Comparison of ENCODE assay signal across 10 cellular contexts in the genomic region with DNA sequence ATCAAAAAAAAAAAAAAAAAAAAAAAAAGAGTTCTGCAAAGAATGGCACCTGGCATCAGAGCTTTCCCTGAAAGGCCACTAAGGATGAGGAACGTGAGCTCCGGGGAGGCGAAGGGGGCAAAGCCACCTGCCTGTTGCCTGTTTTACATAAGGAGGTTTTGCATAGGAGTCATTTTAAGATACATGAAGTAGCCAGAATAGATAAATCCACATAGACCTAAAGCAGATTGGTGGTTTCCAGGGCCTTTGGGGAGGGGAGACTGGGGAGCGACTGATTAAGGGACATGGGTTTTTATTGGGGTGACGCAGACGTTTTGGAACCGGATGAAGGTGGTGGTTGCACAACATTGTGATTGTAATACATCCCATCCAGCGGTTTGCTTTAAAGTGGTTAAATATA. TPM values are rescaled to one million over a fixed set of nuclear protein-coding genes. Genes with fewer than 3 reads are reported as not detected.
DNase-seq lines count a peak whose midpoint lies in the region; ATAC-seq and TF ChIP-seq lines count a peak whose summit lies in the region.
"Had no signal": no experiment of that assay in that cellular context is flagged by ENCODE, and none has a peak within 500 bp of the region (broad histone marks: within the 10 kb centered on the region; RNA-seq: fewer than 3 reads in every experiment).

No MANE protein-coding gene starts in this region.

- peaks cover 46% of the 10 kb centered on the region for H3F3A ChIP-seq in SK-N-SH (replicated peaks; ENCODE audit: insufficient read depth)

- TF ChIP-seq RAD21 in SK-N-SH (IDR thresholded peaks at IDR 0.05; ENCODE audit: low read length), result no peak

- H3K27me3 ChIP-seq in WERI-Rb-1 (ENCODE audit: insufficient read depth, low read depth, severe bottlenecking), result no peaks in the 10 kb centered on the region
- H3K27me3 ChIP-seq in SK-N-SH (ENCODE audit: insufficient read depth), result no peaks in the 10 kb centered on the region

- H3K4me3 ChIP-seq in WERI-Rb-1 (ENCODE audit: low read depth, low read length) (no peak overlapping the region), SK-N-SH (ENCODE audit: low read depth in 2 of 2, low read length in 1 of 2) (no peak overlapping the region)

- H4K20me1 ChIP-seq in SK-N-SH (ENCODE audit: insufficient read depth), result peaks cover 25% of the 10 kb centered on the region; the same call in 1 of the 2 replicates

- 90% methylated on average over 8 of the region's 8 CpGs for WGBS in SK-N-SH (ENCODE audit: low lambda C conversion rate)

- no peak for TF ChIP-seq EP300 in SK-N-SH (IDR thresholded peaks at IDR 0.05; ENCODE audit: borderline replicate concordance in 1 of 2, low read depth in 1 of 2, low read length in 1 of 2)

- peak; percentile 64 for DNase-seq in GM04503 (ENCODE audit: low read depth)
- peak; percentile 78 for DNase-seq in germinal center (ENCODE audit: low spot score)
- no peak for DNase-seq in stimulated activated CD4-positive, alpha-beta T cell treated with anti-CD3 and anti-CD28 coated beads, Interleukin-1b, Interleukin-23, amount 100 ng/mL, for 48 hours
- no peak for DNase-seq in WERI-Rb-1
- DNase-seq in NCI-H748 (lab: John Stamatoyannopoulos, UW; ENCODE audit: unreplicated experiment), result no peak
- no peak for DNase-seq in SK-N-SH
- DNase-seq: activated CD8-positive, alpha-beta memory T cell treated with anti-CD3 and anti-CD28 coated beads, Interleukin-2, amount 50 U/mL, for 4 hours had no signal

- H3K9me3 ChIP-seq in WERI-Rb-1 (ENCODE audit: severe bottlenecking) (no peaks in the 10 kb centered on the region), SK-N-SH (no peaks in the 10 kb centered on the region)

- H2AFZ ChIP-seq in SK-N-SH (ENCODE audit: low read depth), result no peak overlapping the region
- H2AFZ ChIP-seq: parathyroid adenoma had no signal

- peaks cover 98% of the 10 kb centered on the region for H3K79me2 ChIP-seq in SK-N-SH (ENCODE audit: insufficient read depth)
- H3K79me2 ChIP-seq: parathyroid adenoma had no signal

- POLR2A ChIA-PET in SK-N-SH (lab: Yijun Ruan, JAX), result no interaction called here

- no peaks in the 10 kb centered on the region for H3K36me3 ChIP-seq in WERI-Rb-1
- H3K36me3 ChIP-seq in SK-N-SH (replicated peaks in 1 of 2; ENCODE audit: control insufficient read depth in 1 of 2, insufficient read depth in 2 of 2, low read length in 1 of 2), result peaks cover 6 to 12% of the 10 kb centered on the region in 2 experiments

- no peak for TF ChIP-seq CTCF in WERI-Rb-1 (IDR thresholded peaks at IDR 0.05; ENCODE audit: low read depth, low read length)
- no peak for TF ChIP-seq CTCF in SK-N-SH (IDR thresholded peaks at IDR 0.05)

- CTCF ChIA-PET in SK-N-SH (lab: Yijun Ruan, JAX), result interaction anchor here (0.6 to 1.3 kb wide), 2 partner anchors 56 to 138 kb away, joined by 3 read pairs; no protein-coding TSS in a partner anchor

- H3K9ac ChIP-seq in SK-N-SH, result no peak overlapping the region
- H3K9ac ChIP-seq: parathyroid adenoma had no signal

- no peak overlapping the region for H3K4me2 ChIP-seq in SK-N-SH

- H3K4me1 ChIP-seq in SK-N-SH (ENCODE audit: control insufficient read depth in 1 of 2, insufficient read depth in 2 of 2, low read depth in 1 of 2, low read length in 1 of 2), result peaks cover 23 to 36% of the 10 kb centered on the region in 2 experiments
- H3K4me1 ChIP-seq: parathyroid adenoma had no signal

- H3K9me2 ChIP-seq in SK-N-SH, result no peaks in the 10 kb centered on the region

- H3K27ac ChIP-seq in WERI-Rb-1 (no peak overlapping the region), SK-N-SH (ENCODE audit: low read depth in 2 of 2, low read length in 1 of 2) (no peak overlapping the region)
- H3K27ac ChIP-seq: parathyroid adenoma had no signal

- peak; percentile 49 for ATAC-seq in GM21381 (IDR thresholded peaks at IDR 0.05; ENCODE audit: unreplicated experiment)
- ATAC-seq in HG03469 (IDR thresholded peaks at IDR 0.05; ENCODE audit: unreplicated experiment), result peak; percentile 35

TF ChIP-seq in SK-N-SH, 30 proteins besides CTCF, POLR2A, EP300 and RAD21:
- TF ChIP-seq RXRA (IDR thresholded peaks at IDR 0.05; ENCODE audit: borderline replicate concordance, low read depth) (no peak), YY1 (IDR thresholded peaks at IDR 0.05; ENCODE audit: low read depth) (no peak), CHD2 (IDR thresholded peaks at IDR 0.05; ENCODE audit: low read length, partially characterized antibody) (no peak)
- TF ChIP-seq, protein P1, sequence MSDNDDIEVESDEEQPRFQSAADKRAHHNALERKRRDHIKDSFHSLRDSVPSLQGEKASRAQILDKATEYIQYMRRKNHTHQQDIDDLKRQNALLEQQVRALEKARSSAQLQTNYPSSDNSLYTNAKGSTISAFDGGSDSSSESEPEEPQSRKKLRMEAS (IDR thresholded peaks at IDR 0.05; ENCODE audit: low read depth), result no peak

RNA-seq across cellular contexts. Expression of a gene that starts 7.1 kb away (rescaled TPM):
- 89.8 and 96.1 TPM in 2 replicates for polyA plus RNA-seq in SK-N-SH (2012; rRNA removed)
- 73.6 and 92.1 TPM in 2 replicates for polyA plus RNA-seq in SK-N-SH (2012; cell fraction: cytosol; rRNA removed)
- polyA plus RNA-seq in SK-N-SH (2012; cell fraction: nucleus; rRNA removed), result 47.4 and 67.2 TPM in 2 replicates

Comparison
In these comparisons a context has a peak if more than half of its experiments do, and no peak if none do; other contexts are left out.
1. DNase-seq: peak in GM04503 (single experiment) and germinal center (single experiment); none in stimulated activated CD4-positive, alpha-beta T cell treated with anti-CD3 and anti-CD28 coated beads, Interleukin-1b, Interleukin-23, amount 100 ng/mL, for 48 hours (single experiment), WERI-Rb-1 (single experiment), NCI-H748 (single experiment) and SK-N-SH (single experiment).